In the genomic region with DNA sequence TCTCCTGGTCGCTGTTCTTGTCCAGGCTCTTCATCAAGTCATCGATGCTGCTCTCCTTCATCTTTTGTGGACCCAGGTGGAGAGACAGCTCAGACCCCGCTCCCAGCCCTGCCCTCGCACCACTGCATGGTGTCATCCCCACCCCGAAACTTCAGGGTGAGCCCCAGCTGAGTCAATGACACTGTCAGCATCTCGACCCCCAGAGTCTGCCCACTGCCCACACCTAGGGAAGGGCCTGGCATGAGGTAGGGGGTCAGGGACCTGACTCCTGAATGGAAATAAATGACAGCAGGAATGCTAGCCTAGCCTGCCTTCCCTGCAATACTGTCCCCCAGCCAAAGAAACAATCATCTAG, we compare ENCODE assay signal across 15 cellular contexts. TPM values are rescaled to one million over a fixed set of nuclear protein-coding genes. Genes with fewer than 3 reads are reported as not detected.
DNase-seq lines count a peak whose midpoint lies in the region; ATAC-seq and TF ChIP-seq lines count a peak whose summit lies in the region.
"Had no signal": no experiment of that assay in that cellular context is flagged by ENCODE, and none has a peak within 500 bp of the region (broad histone marks: within the 10 kb centered on the region; RNA-seq: fewer than 3 reads in every experiment).

No MANE protein-coding gene starts in this region.

- H3K36me3 Mint-ChIP-seq in activated CD4-positive, alpha-beta T cell treated with anti-CD3 and anti-CD28 coated beads, Interleukin-2, amount 10 ng/mL, durations not matched to agents 24 days and 14 days (ENCODE audit: low read depth): peaks cover 16% of the 10 kb centered on the region
- H3K36me3 Mint-ChIP-seq in stimulated activated effector memory CD8-positive, alpha-beta T cell treated with anti-CD3 and anti-CD28 coated beads, Interleukin-12 subunit alpha, Interleukin-12 subunit beta, amount 100 ng/mL, for 72 hours: peaks cover 59% of the 10 kb centered on the region

- DNase-seq in activated CD4-positive, alpha-beta T cell treated with anti-CD3 and anti-CD28 coated beads, Interleukin-2, amount 10 ng/mL, durations not matched to agents 24 days and 14 days: no peak
- DNase-seq in activated CD4-positive, alpha-beta T cell treated with anti-CD3 and anti-CD28 coated beads for 4 hours: no peak
- DNase-seq in RWPE1 (ENCODE audit: low spot score): no peak
- no peak for DNase-seq in epithelial cell of prostate (ENCODE audit: low read depth, low spot score)
- DNase-seq in stimulated activated effector memory CD8-positive, alpha-beta T cell treated with anti-CD3 and anti-CD28 coated beads, Interleukin-12 subunit alpha, Interleukin-12 subunit beta, amount 100 ng/mL, for 72 hours (ENCODE audit: low spot score in 2 of 2): no peak
- no peak for DNase-seq in WERI-Rb-1
- DNase-seq in DMS153 (lab: John Stamatoyannopoulos, UW): no peak
- no peak for DNase-seq in A172 (ENCODE audit: low spot score)
- DNase-seq: activated CD4-positive, alpha-beta T cell treated with anti-CD3 and anti-CD28 coated beads, Interleukin-2, amount 50 U/mL, for 48 hours; NCI-H187; NCI-H526; stimulated activated naive CD4-positive, alpha-beta T cell had no signal

- H3K27ac Mint-ChIP-seq in activated CD4-positive, alpha-beta T cell treated with anti-CD3 and anti-CD28 coated beads, Interleukin-2, amount 10 ng/mL, durations not matched to agents 24 days and 14 days: peak overlapping the region; percentile 25
- H3K27ac Mint-ChIP-seq in stimulated activated effector memory CD8-positive, alpha-beta T cell treated with anti-CD3 and anti-CD28 coated beads, Interleukin-12 subunit alpha, Interleukin-12 subunit beta, amount 100 ng/mL, for 72 hours: peak overlapping the region; percentile 93

- no peaks in the 10 kb centered on the region for H3K27me3 ChIP-seq in WERI-Rb-1 (ENCODE audit: insufficient read depth, low read depth, severe bottlenecking)
- H3K27me3 ChIP-seq: right lobe of liver had no signal

- H3K4me3 ChIP-seq in WERI-Rb-1 (ENCODE audit: low read depth, low read length): no peak overlapping the region
- H3K4me3 ChIP-seq: right lobe of liver had no signal

- ATAC-seq in stimulated activated effector memory CD8-positive, alpha-beta T cell treated with anti-CD3 and anti-CD28 coated beads, Interleukin-12 subunit alpha, Interleukin-12 subunit beta, amount 100 ng/mL, for 72 hours: no peak
- ATAC-seq: right lobe of liver had no signal

- intact Hi-C loops in activated CD4-positive, alpha-beta T cell treated with anti-CD3 and anti-CD28 coated beads, Interleukin-2, amount 10 ng/mL, durations not matched to agents 24 days and 14 days (cut with micrococcal nuclease): loop anchor here (10.0 kb wide), 1 partner anchor 427 kb away; the partner anchor contains the start of genes CREB3L4 and SLC39A1

- TF ChIP-seq CTCF in RWPE1 (conservative IDR thresholded peaks at IDR 0.05; ENCODE audit: low read depth): no peak
- no peak for TF ChIP-seq CTCF in WERI-Rb-1 (IDR thresholded peaks at IDR 0.05; ENCODE audit: low read depth, low read length)

- H3K4me3 Mint-ChIP-seq in activated CD4-positive, alpha-beta T cell treated with anti-CD3 and anti-CD28 coated beads, Interleukin-2, amount 10 ng/mL, durations not matched to agents 24 days and 14 days: peak overlapping the region; percentile 6
- H3K4me3 Mint-ChIP-seq in stimulated activated effector memory CD8-positive, alpha-beta T cell treated with anti-CD3 and anti-CD28 coated beads, Interleukin-12 subunit alpha, Interleukin-12 subunit beta, amount 100 ng/mL, for 72 hours: peak overlapping the region; percentile 85

- H3K27me3 Mint-ChIP-seq in activated CD4-positive, alpha-beta T cell treated with anti-CD3 and anti-CD28 coated beads, Interleukin-2, amount 10 ng/mL, durations not matched to agents 24 days and 14 days: no peaks in the 10 kb centered on the region

- no peaks in the 10 kb centered on the region for H3K9me3 Mint-ChIP-seq in activated CD4-positive, alpha-beta T cell treated with anti-CD3 and anti-CD28 coated beads, Interleukin-2, amount 10 ng/mL, durations not matched to agents 24 days and 14 days
- no peaks in the 10 kb centered on the region for H3K9me3 Mint-ChIP-seq in stimulated activated effector memory CD8-positive, alpha-beta T cell treated with anti-CD3 and anti-CD28 coated beads, Interleukin-12 subunit alpha, Interleukin-12 subunit beta, amount 100 ng/mL, for 72 hours

- no peaks in the 10 kb centered on the region for H3K9me3 ChIP-seq in WERI-Rb-1 (ENCODE audit: severe bottlenecking)
- H3K9me3 ChIP-seq: right lobe of liver had no signal

- H3K36me3 ChIP-seq in WERI-Rb-1: no peaks in the 10 kb centered on the region
- H3K36me3 ChIP-seq: right lobe of liver had no signal

- POLR2A ChIA-PET in RWPE1 (lab: Yijun Ruan, JAX; ENCODE audit: low non-redundant PET): interaction anchor here (0.7 to 0.9 kb wide), 2 partner anchors 16 to 29 kb away, joined by 3 read pairs; no protein-coding TSS in a partner anchor

- H3K27ac ChIP-seq in RWPE1: peak overlapping the region; percentile 99
- peak overlapping the region; percentile 98 for H3K27ac ChIP-seq in epithelial cell of prostate
- no peak overlapping the region for H3K27ac ChIP-seq in WERI-Rb-1
- H3K27ac ChIP-seq: right lobe of liver had no signal

- CTCF ChIA-PET in RWPE1 (lab: Yijun Ruan, JAX): interaction anchor here (0.7 kb wide), 2 partner anchors 71 to 146 kb away, joined by 3 to 4 read pairs; partner anchors contain the start of gene S100A8

- H3K4me1 Mint-ChIP-seq in activated CD4-positive, alpha-beta T cell treated with anti-CD3 and anti-CD28 coated beads, Interleukin-2, amount 10 ng/mL, durations not matched to agents 24 days and 14 days: peaks cover 77% of the 10 kb centered on the region
- H3K4me1 Mint-ChIP-seq in stimulated activated effector memory CD8-positive, alpha-beta T cell treated with anti-CD3 and anti-CD28 coated beads, Interleukin-12 subunit alpha, Interleukin-12 subunit beta, amount 100 ng/mL, for 72 hours: peaks cover 76% of the 10 kb centered on the region

RNA-seq across cellular contexts. Expression of gene S100A6, which starts 1.6 kb away (rescaled TPM):
- total RNA-seq in activated CD4-positive, alpha-beta T cell treated with anti-CD3 and anti-CD28 coated beads, Interleukin-2, amount 10 ng/mL, durations not matched to agents 24 days and 14 days: 166 and 174 TPM in 2 replicates
- total RNA-seq in A172 (2014; rRNA removed; shearing (Covaris generic)): 1,463 and 1,751 TPM in 2 replicates

RNA-seq across cellular contexts. Expression of gene S100A5, which starts 3.4 kb away (rescaled TPM):
- total RNA-seq in activated CD4-positive, alpha-beta T cell treated with anti-CD3 and anti-CD28 coated beads, Interleukin-2, amount 10 ng/mL, durations not matched to agents 24 days and 14 days: 2.3 and 2.6 TPM in 2 replicates
- total RNA-seq in A172 (2014; rRNA removed; shearing (Covaris generic)): 1.1 and 6.1 TPM in 2 replicates
- total RNA-seq: left colon, right lobe of liver had no signal

RNA-seq across cellular contexts. Expression of gene S100A4, which starts 8.3 kb away (rescaled TPM):
- total RNA-seq in activated CD4-positive, alpha-beta T cell treated with anti-CD3 and anti-CD28 coated beads, Interleukin-2, amount 10 ng/mL, durations not matched to agents 24 days and 14 days: 132 and 134 TPM in 2 replicates
- 3,194 and 3,572 TPM in 2 replicates for total RNA-seq in A172 (2014; rRNA removed; shearing (Covaris generic))

RNA-seq across cellular contexts. Expression of gene S100A3, which starts 11.7 kb away (rescaled TPM):
- total RNA-seq in activated CD4-positive, alpha-beta T cell treated with anti-CD3 and anti-CD28 coated beads, Interleukin-2, amount 10 ng/mL, durations not matched to agents 24 days and 14 days: not detected in 2 replicates
- total RNA-seq in A172 (2014; rRNA removed; shearing (Covaris generic)): 90.9 and 103 TPM in 2 replicates
- total RNA-seq: left colon; T-helper 1 cell treated with Interleukin-12 subunit alpha and Interleukin-12 subunit beta and Interleukin-4 antibody, amounts not matched to agents 30 ng/mL and 1 ng/mL, for 36 hours had no signal

RNA-seq across cellular contexts. Expression of gene S100A2, which starts 28.3 kb away (rescaled TPM):
- 0.40 and 1.2 TPM in 2 replicates for total RNA-seq in activated CD4-positive, alpha-beta T cell treated with anti-CD3 and anti-CD28 coated beads, Interleukin-2, amount 10 ng/mL, durations not matched to agents 24 days and 14 days
- 41.3 and 63.0 TPM in 2 replicates for total RNA-seq in A172 (2014; rRNA removed; shearing (Covaris generic))
- total RNA-seq: right lobe of liver had no signal

Comparison
In these comparisons a context has a peak if more than half of its experiments do, and no peak if none do; other contexts are left out.
1. RNA of gene S100A4, which starts 8.3 kb away (total RNA-seq): 3,194 to 3,572 TPM in A172; 132 to 134 TPM in activated CD4-positive, alpha-beta T cell treated with anti-CD3 and anti-CD28 coated beads, Interleukin-2, amount 10 ng/mL, durations not matched to agents 24 days and 14 days; every median in the first group is over 10 times any median in the second.